ENCODE assay signal across 8 cellular contexts in genomic region chr14:78697341-78697740, GRCh38.
DNase-seq lines count a peak whose midpoint lies in the region; ATAC-seq and TF ChIP-seq lines count a peak whose summit lies in the region.

No MANE protein-coding gene starts in this region.

- no peak for ATAC-seq in GM21367 (IDR thresholded peaks at IDR 0.05; ENCODE audit: unreplicated experiment)
- no peak for ATAC-seq in GM21825 (IDR thresholded peaks at IDR 0.05; ENCODE audit: unreplicated experiment)
- no peak for ATAC-seq in GM21423 (IDR thresholded peaks at IDR 0.05; ENCODE audit: unreplicated experiment)
- no peak for ATAC-seq in GM21526 (IDR thresholded peaks at IDR 0.05; ENCODE audit: low FRiP score, unreplicated experiment)

- no peak overlapping the region for H3K27ac Mint-ChIP-seq in brain
- H3K27ac Mint-ChIP-seq in nephron progenitor cell, result no peak overlapping the region

- TF ChIP-seq CTCF in GM06990 (IDR thresholded peaks at IDR 0.05; ENCODE audit: insufficient read depth, low read length, poor library complexity, severe bottlenecking), result peak; percentile 63
- TF ChIP-seq CTCF in NB4 (IDR thresholded peaks at IDR 0.05; ENCODE audit: low read depth, low read length), result peak; percentile 25
- peak; percentile 61 to 76 for TF ChIP-seq CTCF in brain (conservative IDR thresholded peaks at IDR 0.05)
- peak; percentile 64 for TF ChIP-seq CTCF in nephron progenitor cell (IDR thresholded peaks at IDR 0.05)

- H3K4me3 ChIP-seq in GM06990 (replicated peaks; ENCODE audit: low read depth, low read length) (no peak overlapping the region), NB4 (ENCODE audit: low read depth, low read length) (no peak overlapping the region)

- H3K4me3 Mint-ChIP-seq in brain, result no peak overlapping the region
- H3K4me3 Mint-ChIP-seq in nephron progenitor cell, result no peak overlapping the region

- H3K27me3 ChIP-seq in GM06990 (replicated peaks; ENCODE audit: control insufficient read depth, insufficient read depth, low read length), result no peaks in the 10 kb centered on the region

- H3K36me3 Mint-ChIP-seq in brain (no peaks in the 10 kb centered on the region), nephron progenitor cell (ENCODE audit: low read depth) (no peaks in the 10 kb centered on the region)

- H3K4me1 Mint-ChIP-seq in brain (no peaks in the 10 kb centered on the region), nephron progenitor cell (no peaks in the 10 kb centered on the region)

- H3K9me3 Mint-ChIP-seq in brain (no peaks in the 10 kb centered on the region), nephron progenitor cell (no peaks in the 10 kb centered on the region)

- H3K27me3 Mint-ChIP-seq in brain, result no peaks in the 10 kb centered on the region
- peaks cover 19% of the 10 kb centered on the region for H3K27me3 Mint-ChIP-seq in nephron progenitor cell (ENCODE audit: low read depth, poor library complexity)

- H3K36me3 ChIP-seq in GM06990 (ENCODE audit: control insufficient read depth, insufficient read depth, low read length), result no peaks in the 10 kb centered on the region

- TF ChIP-seq POLR2A in NB4 (IDR thresholded peaks at IDR 0.05; ENCODE audit: extremely low read depth, insufficient read length), result no peak

- DNase-seq in GM06990 (ENCODE audit: extremely low read depth, insufficient read length) (no peak), NB4 (ENCODE audit: low read depth) (peak; percentile 18), nephron progenitor cell (no peak)
